In the genomic region with DNA sequence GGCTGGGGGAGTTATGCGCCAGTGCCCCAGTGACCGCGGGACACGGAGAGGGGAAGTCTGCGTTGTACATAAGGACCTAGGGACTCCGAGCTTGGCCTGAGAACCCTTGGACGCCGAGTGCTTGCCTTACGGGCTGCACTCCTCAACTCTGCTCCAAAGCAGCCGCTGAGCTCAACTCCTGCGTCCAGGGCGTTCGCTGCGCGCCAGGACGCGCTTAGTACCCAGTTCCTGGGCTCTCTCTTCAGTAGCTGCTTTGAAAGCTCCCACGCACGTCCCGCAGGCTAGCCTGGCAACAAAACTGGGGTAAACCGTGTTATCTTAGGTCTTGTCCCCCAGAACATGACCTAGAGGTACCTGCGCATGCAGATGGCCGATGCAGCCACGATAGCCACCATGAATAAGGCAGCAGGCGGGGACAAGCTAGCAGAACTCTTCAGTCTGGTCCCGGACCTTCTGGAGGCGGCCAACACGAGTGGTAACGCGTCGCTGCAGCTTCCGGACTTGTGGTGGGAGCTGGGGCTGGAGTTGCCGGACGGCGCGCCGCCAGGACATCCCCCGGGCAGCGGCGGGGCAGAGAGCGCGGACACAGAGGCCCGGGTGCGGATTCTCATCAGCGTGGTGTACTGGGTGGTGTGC, we compare ENCODE assay signal across 1 cellular context.
TF ChIP-seq lines count a peak whose summit lies in the region.

RXFP3 (plus strand) TSS at position 6 of the 636 bp plus-strand sequence; CDS start at position 361, 355 bp downstream.

TF ChIP-seq in GM23338, 12 proteins besides CTCF, POLR2A, EP300 and RAD21 (continued from another document):
- TF ChIP-seq ZNF462 (CRISPR knock-in tag; IDR thresholded peaks at IDR 0.05) (no peak), NANOG (IDR thresholded peaks at IDR 0.05; ENCODE audit: borderline replicate concordance) (no peak), CREB1 (CRISPR knock-in tag; IDR thresholded peaks at IDR 0.05; ENCODE audit: low read depth) (no peak), EZH2 (IDR thresholded peaks at IDR 0.05; ENCODE audit: low read depth, unreplicated experiment) (no peak), ZNF114 (CRISPR knock-in tag; IDR thresholded peaks at IDR 0.05) (no peak)
